ENCODE assay signal across 30 cellular contexts in the genomic region with DNA sequence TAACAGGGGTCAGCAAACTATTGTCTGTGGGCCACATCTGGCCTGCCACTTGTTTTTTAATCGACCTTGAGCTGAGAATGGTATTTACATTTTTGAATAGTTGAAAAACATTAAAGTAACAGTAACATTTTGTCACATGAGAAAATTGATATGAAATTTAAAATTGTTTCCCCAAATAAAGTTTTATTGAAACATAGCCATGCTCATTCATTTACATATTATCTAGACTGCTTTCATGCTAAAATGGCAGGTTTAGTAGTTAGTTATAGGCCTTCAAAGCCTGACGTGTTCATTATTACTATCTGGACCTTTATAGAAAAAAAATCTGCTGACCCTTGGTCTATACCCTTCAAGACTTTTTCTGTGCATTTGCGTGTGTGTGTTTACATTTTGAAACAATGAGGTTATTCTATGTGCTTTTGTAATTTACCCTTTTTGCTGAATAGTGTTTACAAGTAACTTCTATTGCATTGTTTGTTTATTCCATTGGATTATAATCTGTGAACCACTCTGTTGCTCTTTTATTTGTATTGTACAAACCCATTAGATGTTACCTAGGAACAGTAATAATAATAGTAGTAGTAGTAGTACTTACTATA.
"Had no signal": no experiment of that assay in that cellular context is flagged by ENCODE, and none has a peak within 500 bp of the region (broad histone marks: within the 10 kb centered on the region; RNA-seq: fewer than 3 reads in every experiment).

No MANE protein-coding gene starts in this region.

- DNase-seq: activated CD4-positive, alpha-beta memory T cell treated with anti-CD3 and anti-CD28 coated beads for 36 hours; activated CD4-positive, alpha-beta T cell treated with anti-CD3 and anti-CD28 coated beads for 36 hours; activated CD4-positive, alpha-beta T cell treated with anti-CD3 and anti-CD28 coated beads, Interleukin-2, amount 10 ng/mL, durations not matched to agents 24 days and 14 days; activated CD4-positive, CD25-positive, alpha-beta regulatory T cell; activated CD4-positive, CD25-positive, alpha-beta regulatory T cell treated with anti-CD3 and anti-CD28 coated beads, Interleukin-2, amount 50 U/mL, for 72 hours; activated CD8-positive, alpha-beta memory T cell treated with anti-CD3 and anti-CD28 coated beads, Interleukin-2, amount 10 ng/mL, durations not matched to agents 7 days and 5 days; activated CD8-positive, alpha-beta memory T cell treated with anti-CD3 and anti-CD28 coated beads, Interleukin-2, amount 50 U/mL, for 4 hours; activated CD8-positive, alpha-beta T cell treated with anti-CD3 and anti-CD28 coated beads, Interleukin-2, amount 10 ng/mL, durations not matched to agents 7 days and 5 days; activated effector memory CD4-positive, alpha-beta T cell treated with anti-CD3 and anti-CD28 coated beads, Interleukin-2, amount 50 U/mL, for 16 hours; activated naive CD4-positive, alpha-beta T cell treated with anti-CD3 and anti-CD28 coated beads for 36 hours; activated naive CD8-positive, alpha-beta T cell treated with anti-CD3 and anti-CD28 coated beads, Interleukin-2, amount 10 ng/mL, durations not matched to agents 7 days and 5 days; activated T-cell treated with anti-CD3 and anti-CD28 coated beads, Interleukin-2, amount 50 U/mL, for 1 hour; activated T-cell treated with anti-CD3 and anti-CD28 coated beads, Interleukin-2, amount 50 U/mL, for 48 hours; amniotic stem cell; aorta; body of pancreas; central memory CD4-positive, alpha-beta T cell; cerebellar nuclear complex; colonic mucosa; effector CD8-positive, alpha-beta T cell; foreskin melanocyte; heart right ventricle; T-helper 2 cell had no signal

- H3K4me3 Mint-ChIP-seq: activated CD4-positive, alpha-beta memory T cell treated with anti-CD3 and anti-CD28 coated beads for 36 hours; activated CD4-positive, alpha-beta T cell treated with anti-CD3 and anti-CD28 coated beads for 36 hours; activated CD4-positive, alpha-beta T cell treated with anti-CD3 and anti-CD28 coated beads, Interleukin-2, amount 10 ng/mL, durations not matched to agents 24 days and 14 days; activated CD8-positive, alpha-beta memory T cell treated with anti-CD3 and anti-CD28 coated beads, Interleukin-2, amount 10 ng/mL, durations not matched to agents 7 days and 5 days; activated CD8-positive, alpha-beta T cell treated with anti-CD3 and anti-CD28 coated beads, Interleukin-2, amount 10 ng/mL, durations not matched to agents 7 days and 5 days; activated naive CD4-positive, alpha-beta T cell treated with anti-CD3 and anti-CD28 coated beads for 36 hours; activated naive CD4-positive, alpha-beta T cell treated with anti-CD3 and anti-CD28 coated beads, Interleukin-2, amount 50 U/mL, for 24 hours; activated naive CD8-positive, alpha-beta T cell treated with anti-CD3 and anti-CD28 coated beads, Interleukin-2, amount 10 ng/mL, durations not matched to agents 7 days and 5 days; activated T-helper 1 cell treated with anti-CD3 and anti-CD28 coated beads, Interleukin-12 subunit alpha, Interleukin-12 subunit beta, Interleukin-2, Interleukin-4 antibody, amounts not matched to agents 30 ng/mL and 10 ng/mL and 1 ng/mL, durations not matched to agents 14 hours and 24 hours and 36 hours had no signal

- H3K9me3 ChIP-seq: body of pancreas, colonic mucosa, gastroesophageal sphincter, heart right ventricle had no signal

- H3K36me3 Mint-ChIP-seq: activated CD4-positive, alpha-beta memory T cell treated with anti-CD3 and anti-CD28 coated beads for 36 hours; activated CD8-positive, alpha-beta memory T cell treated with anti-CD3 and anti-CD28 coated beads, Interleukin-2, amount 10 ng/mL, durations not matched to agents 7 days and 5 days; activated naive CD4-positive, alpha-beta T cell treated with anti-CD3 and anti-CD28 coated beads, Interleukin-2, amount 50 U/mL, for 24 hours; activated naive CD8-positive, alpha-beta T cell treated with anti-CD3 and anti-CD28 coated beads, Interleukin-2, amount 10 ng/mL, durations not matched to agents 7 days and 5 days had no signal

- ATAC-seq: activated CD4-positive, alpha-beta T cell treated with anti-CD3 and anti-CD28 coated beads for 36 hours; activated CD8-positive, alpha-beta memory T cell treated with anti-CD3 and anti-CD28 coated beads, Interleukin-2, amount 10 ng/mL, durations not matched to agents 7 days and 5 days; activated CD8-positive, alpha-beta T cell treated with anti-CD3 and anti-CD28 coated beads, Interleukin-2, amount 10 ng/mL, durations not matched to agents 7 days and 5 days; body of pancreas; esophagus mucosa; gastroesophageal sphincter; heart right ventricle had no signal

- H3K36me3 ChIP-seq: cardiac muscle cell, colonic mucosa, gastroesophageal sphincter, heart right ventricle had no signal

- H3K27me3 Mint-ChIP-seq: activated CD4-positive, alpha-beta memory T cell treated with anti-CD3 and anti-CD28 coated beads for 36 hours; activated CD4-positive, alpha-beta T cell treated with anti-CD3 and anti-CD28 coated beads for 36 hours; activated CD4-positive, alpha-beta T cell treated with anti-CD3 and anti-CD28 coated beads, Interleukin-2, amount 10 ng/mL, durations not matched to agents 24 days and 14 days; activated CD8-positive, alpha-beta memory T cell treated with anti-CD3 and anti-CD28 coated beads, Interleukin-2, amount 10 ng/mL, durations not matched to agents 7 days and 5 days; activated naive CD4-positive, alpha-beta T cell treated with anti-CD3 and anti-CD28 coated beads, Interleukin-2, amount 50 U/mL, for 24 hours; activated naive CD8-positive, alpha-beta T cell treated with anti-CD3 and anti-CD28 coated beads, Interleukin-2, amount 10 ng/mL, durations not matched to agents 7 days and 5 days had no signal

- H3K4me3 ChIP-seq: body of pancreas, cardiac muscle cell, colonic mucosa, gastroesophageal sphincter, heart right ventricle, hepatocyte had no signal

- H3K27ac Mint-ChIP-seq: activated CD4-positive, alpha-beta memory T cell treated with anti-CD3 and anti-CD28 coated beads for 36 hours; activated CD4-positive, alpha-beta T cell treated with anti-CD3 and anti-CD28 coated beads for 36 hours; activated CD4-positive, alpha-beta T cell treated with anti-CD3 and anti-CD28 coated beads, Interleukin-2, amount 10 ng/mL, durations not matched to agents 24 days and 14 days; activated CD8-positive, alpha-beta memory T cell treated with anti-CD3 and anti-CD28 coated beads, Interleukin-2, amount 10 ng/mL, durations not matched to agents 7 days and 5 days; activated CD8-positive, alpha-beta T cell treated with anti-CD3 and anti-CD28 coated beads, Interleukin-2, amount 10 ng/mL, durations not matched to agents 7 days and 5 days; activated naive CD4-positive, alpha-beta T cell treated with anti-CD3 and anti-CD28 coated beads for 36 hours; activated naive CD4-positive, alpha-beta T cell treated with anti-CD3 and anti-CD28 coated beads, Interleukin-2, amount 50 U/mL, for 24 hours; activated naive CD8-positive, alpha-beta T cell treated with anti-CD3 and anti-CD28 coated beads, Interleukin-2, amount 10 ng/mL, durations not matched to agents 7 days and 5 days; activated T-helper 1 cell treated with anti-CD3 and anti-CD28 coated beads, Interleukin-12 subunit alpha, Interleukin-12 subunit beta, Interleukin-2, Interleukin-4 antibody, amounts not matched to agents 30 ng/mL and 10 ng/mL and 1 ng/mL, durations not matched to agents 14 hours and 24 hours and 36 hours; activated T-helper 2 cell treated with anti-CD3 and anti-CD28 coated beads, Interferon-gamma antibody, Interleukin-2, Interleukin-4, amounts not matched to agents 10 μg/mL and 5 μg/mL and 100 μg/mL, durations not matched to agents 14 hours and 24 hours and 36 hours had no signal

- H3K27me3 ChIP-seq: body of pancreas, cardiac muscle cell, colonic mucosa, gastroesophageal sphincter, heart right ventricle, hepatocyte had no signal

- H3K9me3 Mint-ChIP-seq: activated CD4-positive, alpha-beta memory T cell treated with anti-CD3 and anti-CD28 coated beads for 36 hours; activated CD4-positive, alpha-beta T cell treated with anti-CD3 and anti-CD28 coated beads, Interleukin-2, amount 10 ng/mL, durations not matched to agents 24 days and 14 days; activated naive CD4-positive, alpha-beta T cell treated with anti-CD3 and anti-CD28 coated beads for 36 hours; activated naive CD4-positive, alpha-beta T cell treated with anti-CD3 and anti-CD28 coated beads, Interleukin-2, amount 50 U/mL, for 24 hours; activated naive CD8-positive, alpha-beta T cell treated with anti-CD3 and anti-CD28 coated beads, Interleukin-2, amount 10 ng/mL, durations not matched to agents 7 days and 5 days; activated T-helper 1 cell treated with anti-CD3 and anti-CD28 coated beads, Interleukin-12 subunit alpha, Interleukin-12 subunit beta, Interleukin-2, Interleukin-4 antibody, amounts not matched to agents 30 ng/mL and 10 ng/mL and 1 ng/mL, durations not matched to agents 14 hours and 24 hours and 36 hours; activated T-helper 2 cell treated with anti-CD3 and anti-CD28 coated beads, Interferon-gamma antibody, Interleukin-2, Interleukin-4, amounts not matched to agents 10 μg/mL and 5 μg/mL and 100 μg/mL, durations not matched to agents 14 hours and 24 hours and 36 hours had no signal

- H3K27ac ChIP-seq: cardiac muscle cell, colonic mucosa, gastroesophageal sphincter, heart right ventricle, hepatocyte had no signal
